Comparison of ENCODE assay signal across 1 cellular context in genomic region chr17:76141212-76142043, GRCh38.
TF ChIP-seq lines count a peak whose summit lies in the region.

Gene FOXJ1, minus strand, starts transcription at chr17:76141245. Its CDS starts 850 bp downstream, at chr17:76140395.

TF ChIP-seq in HepG2, 621 proteins besides CTCF, POLR2A, EP300 and RAD21 (continued from another document and continues in another):
- TF ChIP-seq ZNF281 (CRISPR knock-in tag; IDR thresholded peaks at IDR 0.05; ENCODE audit: borderline replicate concordance) (peak; percentile 61; the same call in 1 of the 2 replicates), ATAD3A (CRISPR knock-in tag; IDR thresholded peaks at IDR 0.05) (no peak), TAF15 (IDR thresholded peaks at IDR 0.05; ENCODE audit: low read depth, low read length, poor library complexity, severe bottlenecking) (peak; percentile 73), NR2C2 (CRISPR knock-in tag; IDR thresholded peaks at IDR 0.05; ENCODE audit: borderline replicate concordance) (no peak), TFDP1 (CRISPR knock-in tag; IDR thresholded peaks at IDR 0.05; ENCODE audit: borderline replicate concordance) (peak; percentile 85), KLF15 (CRISPR knock-in tag; IDR thresholded peaks at IDR 0.05; ENCODE audit: borderline replicate concordance) (0 out of 2 replicates have a peak, but pooled peaks have one; percentile 14), ZBTB7A (CRISPR knock-in tag; IDR thresholded peaks at IDR 0.05) (0 out of 2 replicates have a peak, but pooled peaks have one; percentile 42), CERS6 (CRISPR knock-in tag; IDR thresholded peaks at IDR 0.05) (no peak), MED8 (CRISPR knock-in tag; IDR thresholded peaks at IDR 0.05; ENCODE audit: insufficient replicate concordance) (peak; percentile 33), ZNF883 (CRISPR knock-in tag; IDR thresholded peaks at IDR 0.05; ENCODE audit: not compliant biosample characterization) (peak; percentile 85), YEATS4 (CRISPR knock-in tag; IDR thresholded peaks at IDR 0.05; ENCODE audit: borderline replicate concordance) (peak; percentile 45; the same call in 1 of the 2 replicates), ZNF746 (CRISPR knock-in tag; IDR thresholded peaks at IDR 0.05) (peak; percentile 67; the same call in 1 of the 2 replicates), EED (CRISPR knock-in tag; IDR thresholded peaks at IDR 0.05) (peak; percentile 62; the same call in 1 of the 2 replicates), BCL6 (CRISPR knock-in tag; IDR thresholded peaks at IDR 0.05) (peak; percentile 47; the same call in 1 of the 2 replicates), SIX1 (CRISPR knock-in tag; IDR thresholded peaks at IDR 0.05; ENCODE audit: borderline replicate concordance) (no peak), MAX (IDR thresholded peaks at IDR 0.05) (peak; percentile 79), ZNF354B (CRISPR knock-in tag; IDR thresholded peaks at IDR 0.05) (0 out of 2 replicates have a peak, but pooled peaks have one; percentile 14), ZFP90 (CRISPR knock-in tag; IDR thresholded peaks at IDR 0.05; ENCODE audit: borderline replicate concordance) (peak; percentile 62; the same call in 1 of the 2 replicates), NKX3-1 (CRISPR knock-in tag; IDR thresholded peaks at IDR 0.05) (peak; percentile 56; the same call in 1 of the 2 replicates), TEAD2 (CRISPR knock-in tag; IDR thresholded peaks at IDR 0.05) (no peak), PBX3 (CRISPR knock-in tag; IDR thresholded peaks at IDR 0.05; ENCODE audit: borderline replicate concordance) (no peak), ASH2L (IDR thresholded peaks at IDR 0.05; ENCODE audit: insufficient read length, low read depth, low read length) (peak; percentile 28), UBTF (CRISPR knock-in tag; IDR thresholded peaks at IDR 0.05) (peak; percentile 79; the same call in 1 of the 2 replicates), PBX2 (CRISPR knock-in tag; IDR thresholded peaks at IDR 0.05) (0 out of 2 replicates have a peak, but pooled peaks have one; percentile 11), RNF2 (conservative IDR thresholded peaks at IDR 0.05; ENCODE audit: low read depth) (peak; percentile 27; the same call in 1 of the 2 replicates), PTBP1 (IDR thresholded peaks at IDR 0.05; ENCODE audit: low read depth, low read length, poor library complexity, severe bottlenecking) (peak; percentile 51), DBP (CRISPR knock-in tag; IDR thresholded peaks at IDR 0.05; ENCODE audit: not compliant biosample characterization) (peak; percentile 20), RFX3 (CRISPR knock-in tag; IDR thresholded peaks at IDR 0.05) (peak; percentile 100), SOX5 (CRISPR knock-in tag; IDR thresholded peaks at IDR 0.05; ENCODE audit: borderline replicate concordance) (0 out of 2 replicates have a peak, but pooled peaks have one; percentile 20), CC2D1A (CRISPR knock-in tag; IDR thresholded peaks at IDR 0.05) (no peak), EEA1 (CRISPR knock-in tag; IDR thresholded peaks at IDR 0.05; ENCODE audit: borderline replicate concordance) (0 out of 2 replicates have a peak, but pooled peaks have one; percentile 64), ZNF724P (CRISPR knock-in tag; IDR thresholded peaks at IDR 0.05; ENCODE audit: borderline replicate concordance) (0 out of 2 replicates have a peak, but pooled peaks have one; percentile 58), ZNF83 (CRISPR knock-in tag; IDR thresholded peaks at IDR 0.05; ENCODE audit: borderline replicate concordance) (no peak), RBM22 (optimal IDR thresholded peaks at IDR 0.05; ENCODE audit: low read length) (peak; percentile 100), TMF1 (CRISPR knock-in tag; IDR thresholded peaks at IDR 0.05; ENCODE audit: low read depth) (peak; percentile 45; the same call in 1 of the 2 replicates), ZFX (CRISPR knock-in tag; IDR thresholded peaks at IDR 0.05; ENCODE audit: low read depth) (peak; percentile 51; the same call in 1 of the 2 replicates), RBM39 (IDR thresholded peaks at IDR 0.05; ENCODE audit: low read depth, low read length, poor library complexity, severe bottlenecking) (peak; percentile 85), SMAD1 (CRISPR knock-in tag; IDR thresholded peaks at IDR 0.05; ENCODE audit: borderline replicate concordance, low read depth) (peak; percentile 83; the same call in 1 of the 2 replicates), ZNF704 (CRISPR knock-in tag; IDR thresholded peaks at IDR 0.05; ENCODE audit: borderline replicate concordance) (peak; percentile 77; the same call in 1 of the 2 replicates), MTA1 (CRISPR knock-in tag; IDR thresholded peaks at IDR 0.05; ENCODE audit: borderline replicate concordance) (peak; percentile 66; the same call in 1 of the 2 replicates), HMGXB4 (CRISPR knock-in tag; IDR thresholded peaks at IDR 0.05; ENCODE audit: borderline replicate concordance in 1 of 2, low read depth in 1 of 2) (no peak), ZNF605 (CRISPR knock-in tag; IDR thresholded peaks at IDR 0.05) (peak; percentile 84), AGO2 (optimal IDR thresholded peaks at IDR 0.05; ENCODE audit: low read depth, low read length) (no peak)
